ENCODE assay signal across 1 cellular context in genomic region chr5:171401167-171401947, GRCh38.
TF ChIP-seq lines count a peak whose summit lies in the region.

No MANE protein-coding gene starts in this region.

TF ChIP-seq in A549, 52 proteins besides CTCF, POLR2A, EP300 and RAD21 (continued from another document):
- TF ChIP-seq REST (IDR thresholded peaks at IDR 0.05), result no peak
